In the genomic region with DNA sequence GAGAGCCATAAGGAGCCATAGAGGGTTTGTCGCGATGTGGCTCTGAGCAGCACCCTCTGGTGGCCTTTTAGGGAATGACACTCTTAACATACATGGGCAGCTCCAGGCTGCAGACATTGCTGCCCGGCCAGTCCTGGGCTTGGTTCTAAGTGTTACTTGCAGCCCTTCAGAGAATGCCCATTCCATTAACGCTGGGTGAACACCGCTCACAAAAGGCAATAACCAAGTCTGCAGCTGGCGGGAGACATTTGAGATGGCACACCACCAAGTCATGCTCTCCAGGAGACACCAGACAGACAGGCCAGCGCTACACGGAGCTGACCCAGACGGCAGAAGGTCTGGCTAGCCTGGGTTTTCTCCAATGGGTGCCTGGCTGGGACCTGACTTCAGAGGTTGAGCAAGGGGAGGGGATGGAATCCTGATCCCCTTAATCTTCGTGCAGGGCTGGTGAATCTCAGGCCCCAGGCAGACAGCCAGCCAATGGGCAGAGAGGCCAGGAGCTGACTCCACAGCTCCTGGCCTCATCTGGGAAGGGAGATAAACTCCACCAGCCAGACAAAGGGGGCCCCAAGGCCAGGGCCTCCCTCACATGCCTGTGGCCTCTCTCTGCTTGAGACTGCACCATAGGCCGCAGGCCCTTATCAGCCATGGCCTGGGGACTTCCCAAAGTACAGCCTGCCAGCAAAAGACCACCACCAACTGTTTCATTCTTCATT, we compare ENCODE assay signal across 9 cellular contexts. TPM values are rescaled to one million over a fixed set of nuclear protein-coding genes. Genes with fewer than 3 reads are reported as not detected.
DNase-seq lines count a peak whose midpoint lies in the region; ATAC-seq, FAIRE-seq and TF ChIP-seq lines count a peak whose summit lies in the region.
"Had no signal": no experiment of that assay in that cellular context is flagged by ENCODE, and none has a peak within 500 bp of the region (broad histone marks: within the 10 kb centered on the region; RNA-seq: fewer than 3 reads in every experiment).

No MANE protein-coding gene starts in this region.

- WGBS in mammary epithelial cell (ENCODE audit: low coverage, missing lambda C conversion rate), result 43% methylated on average over 8 of the region's 11 CpGs

- H3K9me3 ChIP-seq in mammary epithelial cell (replicated peaks; ENCODE audit: insufficient read depth, low read length) (no peaks in the 10 kb centered on the region), keratinocyte (ENCODE audit: control insufficient read depth, low read depth, low read length) (no peaks in the 10 kb centered on the region)

- no peak overlapping the region for H3K4me3 ChIP-seq in H7 (ENCODE audit: insufficient read depth, low read depth, low read length)
- no peak overlapping the region for H3K4me3 ChIP-seq in WI38 (ENCODE audit: low read depth, low read length)
- H3K4me3 ChIP-seq in mammary epithelial cell (replicated peaks in 1 of 3; ENCODE audit: insufficient read depth in 1 of 3, low read depth in 2 of 3, low read length in 3 of 3), result no peak overlapping the region
- no peak overlapping the region for H3K4me3 ChIP-seq in keratinocyte (ENCODE audit: control insufficient read depth in 2 of 3, extremely low read depth in 1 of 3, insufficient read depth in 2 of 3, low read depth in 1 of 3, low read length in 3 of 3)
- H3K4me3 ChIP-seq: SK-N-MC had no signal

- in situ Hi-C loops in mammary epithelial cell (cut with MboI; ENCODE audit: low sequenced_read_pairs in 2 of 2), result no loop called here

- TF ChIP-seq CTCF in WI38 (IDR thresholded peaks at IDR 0.05; ENCODE audit: low read depth, low read length) (peak; percentile 76), mammary epithelial cell (conservative IDR thresholded peaks at IDR 0.05 in 1 of 2, IDR thresholded peaks at IDR 0.05 in 1 of 2; ENCODE audit: extremely low read depth in 1 of 2, insufficient read depth in 1 of 2, low read depth in 1 of 2, low read length in 2 of 2) (peak; percentile 81 to 89), keratinocyte (optimal IDR thresholded peaks at IDR 0.05 in 1 of 3, IDR thresholded peaks at IDR 0.05 in 1 of 3, conservative IDR thresholded peaks at IDR 0.05 in 1 of 3; ENCODE audit: extremely low read depth in 1 of 3, insufficient read depth in 2 of 3, low read length in 3 of 3) (peak; percentile 85 to 92 (median 88))

- no TSS peak for BruUV-seq in mammary epithelial cell (replicated peaks; lab: Mats Ljungman, UMichigan)

- H3K4me2 ChIP-seq in mammary epithelial cell (ENCODE audit: insufficient read depth, low read depth, low read length), result no peak overlapping the region
- no peak overlapping the region for H3K4me2 ChIP-seq in keratinocyte (ENCODE audit: control insufficient read depth, extremely low read depth, insufficient read depth, low read depth, low read length)

- H3K9ac ChIP-seq in mammary epithelial cell (ENCODE audit: insufficient read depth, low read length) (no peak overlapping the region), keratinocyte (ENCODE audit: control insufficient read depth, extremely low read depth, insufficient read depth, low read length) (no peak overlapping the region)

- H3K27me3 ChIP-seq in H7 (ENCODE audit: control insufficient read depth, insufficient read depth, low read length), result no peaks in the 10 kb centered on the region
- no peaks in the 10 kb centered on the region for H3K27me3 ChIP-seq in mammary epithelial cell (ENCODE audit: insufficient read depth, low read length)
- H3K27me3 ChIP-seq in keratinocyte (ENCODE audit: control insufficient read depth, extremely low read depth, insufficient read depth, low read length), result no peaks in the 10 kb centered on the region

- intact Hi-C loops in mammary epithelial cell (cut with micrococcal nuclease), result loop anchor here (1.0 to 2.0 kb wide), 4 partner anchors 18 to 329 kb away; no protein-coding TSS in a partner anchor

- no peak for ATAC-seq in HG02852 (IDR thresholded peaks at IDR 0.05; ENCODE audit: unreplicated experiment)

- H3K79me2 ChIP-seq in mammary epithelial cell (ENCODE audit: insufficient read depth, low read length) (no peaks in the 10 kb centered on the region), keratinocyte (ENCODE audit: control insufficient read depth, insufficient read depth, low read length) (no peaks in the 10 kb centered on the region)

- H3K4me1 ChIP-seq in mammary epithelial cell (ENCODE audit: insufficient read depth, low read length) (peaks cover 4% of the 10 kb centered on the region), keratinocyte (ENCODE audit: control insufficient read depth, extremely low read depth, insufficient read depth, low read length) (no peaks in the 10 kb centered on the region)

- H2AFZ ChIP-seq in mammary epithelial cell (ENCODE audit: low read depth, low read length) (no peak overlapping the region), keratinocyte (ENCODE audit: control insufficient read depth, low read length) (no peak overlapping the region)

- H3K36me3 ChIP-seq in H7 (replicated peaks; ENCODE audit: control insufficient read depth, insufficient read depth, low read length) (no peaks in the 10 kb centered on the region), mammary epithelial cell (ENCODE audit: insufficient read depth, low read length) (no peaks in the 10 kb centered on the region), keratinocyte (ENCODE audit: control insufficient read depth in 2 of 2, extremely low read depth in 1 of 2, insufficient read depth in 2 of 2, low read length in 2 of 2) (no peaks in the 10 kb centered on the region)

- DNase-seq in COR-L47 (lab: John Stamatoyannopoulos, UW) (peak; percentile 61), H7 (peak; percentile 89), NCI-H2171 treated with DMSO at 0.1 percent for 48 hours (lab: John Stamatoyannopoulos, UW) (peak; percentile 72), mammary epithelial cell (peak; percentile 55), keratinocyte (ENCODE audit: low read depth, low spot score) (peak; percentile 36)
- DNase-seq in stimulated activated CD4-positive, alpha-beta T cell treated with anti-CD3 and anti-CD28 coated beads, Interleukin-15, amount 100 ng/mL, for 24 hours, result peak; percentile 76

- H3K9me1 ChIP-seq in keratinocyte (ENCODE audit: control insufficient read depth, extremely low read depth, insufficient read depth, low read length), result no peaks in the 10 kb centered on the region

- dilution Hi-C loops in mammary epithelial cell (cut with HindIII; ENCODE audit: low sequenced_read_pairs), result no loop called here
- dilution Hi-C loops in keratinocyte (cut with MboI; ENCODE audit: extremely low pct_ligation_motif_present, low sequenced_read_pairs), result no loop called here

- H3K27ac ChIP-seq in mammary epithelial cell (ENCODE audit: insufficient read depth, low read depth, low read length) (no peak overlapping the region), keratinocyte (ENCODE audit: control insufficient read depth, insufficient read depth, low read length) (no peak overlapping the region)
- H3K27ac ChIP-seq: SK-N-MC had no signal

- peak; percentile 60 for FAIRE-seq in keratinocyte (lab: Jason Lieb, UNC)

- H4K20me1 ChIP-seq in mammary epithelial cell (ENCODE audit: insufficient read depth, low read length) (no peaks in the 10 kb centered on the region), keratinocyte (ENCODE audit: control insufficient read depth, extremely low read depth, insufficient read depth, low read length) (no peaks in the 10 kb centered on the region)

- CTCF ChIA-PET in mammary epithelial cell (lab: Charles Lee; ENCODE audit: low non-redundant PET), result interaction anchor here (0.6 kb wide), 1 partner anchor 26 kb away, joined by 3 read pairs; no protein-coding TSS in a partner anchor

RNA-seq across cellular contexts. Expression of gene ZDHHC7, which starts 58.8 kb away (rescaled TPM):
- total RNA-seq in H7 (2014; rRNA removed; shearing (Covaris generic)), result 56.9 and 60.7 TPM in 2 replicates
- total RNA-seq in mammary epithelial cell, result 10 to 100 TPM; 46.9 to 83.4 TPM
- polyA plus RNA-seq in mammary epithelial cell (54.7 TPM), keratinocyte (36.1 to 58.9 TPM (median 37.8 TPM) in 3 replicates)
- polyA minus RNA-seq in mammary epithelial cell (173 TPM), keratinocyte (37.9 to 225 TPM (median 43.5 TPM) in 3 replicates)
- polyA plus RNA-seq in keratinocyte (2011; ENCODE audit: low read depth), result 12.3 TPM
- polyA plus RNA-seq in keratinocyte (2011; cell fraction: cytosol; rRNA removed), result 53.5 and 81.2 TPM in 2 replicates
- 98.1 and 113 TPM in 2 replicates for polyA plus RNA-seq in keratinocyte (2011; cell fraction: nucleus; rRNA removed)
- polyA plus RNA-seq in keratinocyte (2012; ENCODE audit: low replicate concordance), result 31.7 and 40.2 TPM in 2 replicates
- polyA minus RNA-seq in keratinocyte (2011; cell fraction: cytosol; rRNA and poly(A)+ RNA removed), result 27.6 TPM
- polyA minus RNA-seq in keratinocyte (2011; cell fraction: nucleus; rRNA and poly(A)+ RNA removed), result 47.8 and 66.1 TPM in 2 replicates

Comparison
In these comparisons a context has a peak if more than half of its experiments do, and no peak if none do; other contexts are left out.
1. DNase-seq: peak in every context shown above with its lines; median percentile 89 in H7; 76 in stimulated activated CD4-positive, alpha-beta T cell treated with anti-CD3 and anti-CD28 coated beads, Interleukin-15, amount 100 ng/mL, for 24 hours; 72 in NCI-H2171 treated with DMSO at 0.1 percent for 48 hours; 61 in COR-L47; 55 in mammary epithelial cell; 36 in keratinocyte.